23 cellular contexts compared by ENCODE assay signal in genomic region chr14:61244051-61244450, GRCh38. TPM values are rescaled to one million over a fixed set of nuclear protein-coding genes. Genes with fewer than 3 reads are reported as not detected.
A peak's percentile ranks its signal among the peaks of the same experiment; 100 is the strongest.
DNase-seq lines count a peak whose midpoint lies in the region; ATAC-seq and TF ChIP-seq lines count a peak whose summit lies in the region.
"Had no signal": no experiment of that assay in that cellular context is flagged by ENCODE, and none has a peak within 500 bp of the region (broad histone marks: within the 10 kb centered on the region; RNA-seq: fewer than 3 reads in every experiment).

No MANE protein-coding gene starts in this region.

- H3K9ac ChIP-seq in IMR-90 (ENCODE audit: low read depth, low read length) (no peak overlapping the region), endocrine pancreas (ENCODE audit: control insufficient read depth, insufficient read depth, low read length) (no peak overlapping the region)
- H3K9ac ChIP-seq: BLaER1, GM23248 had no signal

- ATAC-seq in IMR-90 (ENCODE audit: low read depth) (no peak), Right ventricle myocardium superior (ENCODE audit: poor library complexity) (no peak)
- ATAC-seq: HCT116, K562 had no signal

- WGBS in IMR-90 (ENCODE audit: extremely low coverage in 2 of 2, insufficient read length in 1 of 2), 2 experiments: 68% methylated on average over 3 of the region's 8 CpGs; no CpG with 5 or more reads in 1 of the 2 experiments

- CTCF ChIA-PET in IMR-90 (lab: Yijun Ruan, JAX): no interaction called here

- peak overlapping the region; percentile 37; the same call in 1 of the 2 replicates for H3K4ac ChIP-seq in IMR-90 (ENCODE audit: low read depth, low read length)

- 0 out of 2 replicates have a peak overlapping the region, but pooled peaks have one; percentile 39 for H3K14ac ChIP-seq in IMR-90 (replicated peaks; ENCODE audit: low read depth, low read length)

- no peak overlapping the region for H3K56ac ChIP-seq in IMR-90 (ENCODE audit: extremely low read depth, insufficient read depth, low read length)

- peak overlapping the region; percentile 50; the same call in 1 of the 3 replicates for H2BK15ac ChIP-seq in IMR-90 (ENCODE audit: low read depth, low read length)

- H2AFZ ChIP-seq in IMR-90 (replicated peaks; ENCODE audit: low read length, poor library complexity): no peak overlapping the region
- H2AFZ ChIP-seq: GM23248 had no signal

- H3K27me3 ChIP-seq in IMR-90 (ENCODE audit: control insufficient read depth, insufficient read depth, low read length) (no peaks in the 10 kb centered on the region), endocrine pancreas (ENCODE audit: control insufficient read depth, insufficient read depth, low read length) (no peaks in the 10 kb centered on the region)
- H3K27me3 ChIP-seq: BLaER1, Peyer's patch had no signal

- intact Hi-C loops in IMR-90 (cut with micrococcal nuclease) (no loop called here), Right ventricle myocardium superior (cut with DNase I) (no loop called here)

- TF ChIP-seq RAD21 in IMR-90 (IDR thresholded peaks at IDR 0.05; ENCODE audit: low read length): no peak

- H2BK5ac ChIP-seq in IMR-90 (ENCODE audit: low read depth, low read length, poor library complexity, severe bottlenecking): no peak overlapping the region

- no TSS peak for BruUV-seq in IMR-90 (replicated peaks; lab: Mats Ljungman, UMichigan)

- H3K9me3 ChIP-seq in IMR-90 (ENCODE audit: control insufficient read depth, insufficient read depth, low read length) (peaks cover 15% of the 10 kb centered on the region), endocrine pancreas (ENCODE audit: control insufficient read depth, low read length) (no peaks in the 10 kb centered on the region)
- H3K9me3 ChIP-seq: Caco-2 had no signal

- POLR2A ChIA-PET in IMR-90 (lab: Charles Lee; ENCODE audit: unreplicated experiment): interaction anchor here (0.6 kb wide), 1 partner anchor 37 kb away, joined by 14 read pairs; no protein-coding TSS in a partner anchor

- H4K8ac ChIP-seq in IMR-90 (ENCODE audit: low read depth in 2 of 2, low read length in 2 of 2): no peak overlapping the region

- TF ChIP-seq POLR2A in IMR-90 (IDR thresholded peaks at IDR 0.05; ENCODE audit: low read depth, low read length): no peak

- H2AK9ac ChIP-seq in IMR-90 (replicated peaks; ENCODE audit: low read depth, low read length, poor library complexity): no peak overlapping the region

- H2BK120ac ChIP-seq in IMR-90 (ENCODE audit: low read depth, low read length): peak overlapping the region; percentile 28; the same call in 1 of the 2 replicates

- H3K18ac ChIP-seq in IMR-90 (ENCODE audit: low read depth, low read length): peak overlapping the region; percentile 29; the same call in 1 of the 2 replicates

- no peaks in the 10 kb centered on the region for H4K20me1 ChIP-seq in IMR-90 (ENCODE audit: insufficient read depth, low read length)
- H4K20me1 ChIP-seq: BLaER1 had no signal

- no peak overlapping the region for H3K23ac ChIP-seq in IMR-90 (ENCODE audit: low read depth, low read length)

- no peak overlapping the region for H2BK20ac ChIP-seq in IMR-90 (ENCODE audit: low read depth, low read length)

- H4K91ac ChIP-seq in IMR-90 (ENCODE audit: insufficient read depth, low read depth, low read length): no peak overlapping the region

- no peak for TF ChIP-seq CTCF in IMR-90 (conservative IDR thresholded peaks at IDR 0.05; ENCODE audit: low read depth, low read length)

- H3K36me3 ChIP-seq in IMR-90 (ENCODE audit: control insufficient read depth, insufficient read depth, low read length) (no peaks in the 10 kb centered on the region), endocrine pancreas (ENCODE audit: control insufficient read depth, insufficient read depth, low read length) (no peaks in the 10 kb centered on the region)
- H3K36me3 ChIP-seq: BLaER1, Peyer's patch had no signal

- no peak overlapping the region for H3K4me2 ChIP-seq in IMR-90 (ENCODE audit: low read depth, low read length)
- H3K4me2 ChIP-seq: BLaER1 had no signal

- H3K79me1 ChIP-seq in IMR-90 (ENCODE audit: low read depth in 1 of 2, low read length in 2 of 2): no peaks in the 10 kb centered on the region; a peak in 1 of 4 replicates

- no peak overlapping the region for H4K5ac ChIP-seq in IMR-90 (ENCODE audit: low read depth, low read length)

- H3K4me1 ChIP-seq in IMR-90 (ENCODE audit: control insufficient read depth, insufficient read depth, low read length) (peaks cover 2% of the 10 kb centered on the region), endocrine pancreas (ENCODE audit: control insufficient read depth, insufficient read depth, low read length) (no peaks in the 10 kb centered on the region)
- H3K4me1 ChIP-seq: BLaER1, Caco-2, Peyer's patch had no signal

- in situ Hi-C loops in IMR-90 (cut with MboI; ENCODE audit: low sequenced_read_pairs): no loop called here

- no peak for DNase-seq in IMR-90
- DNase-seq in NCI-H2171 treated with DMSO at 0.1 percent for 48 hours (lab: John Stamatoyannopoulos, UW): peak; percentile 81
- DNase-seq in NCI-H524 treated with DMSO at 0.1 percent for 48 hours (lab: John Stamatoyannopoulos, UW): no peak
- no peak for DNase-seq in T-helper 2 cell
- DNase-seq in NCI-H226: no peak
- DNase-seq in Right ventricle myocardium superior: no peak
- DNase-seq: Caco-2; CD4-positive, alpha-beta memory T cell; DMS 273 treated with DMSO at 0.1 percent for 48 hours; GM23248; NCI-H1105; NCI-H146; NCI-H2029 treated with DMSO at 0.1 percent for 48 hours; NCI-H446 treated with DMSO at 0.1 percent for 48 hours; NCI-H774; Peyer's patch; T1000 had no signal

- H3K27ac ChIP-seq in IMR-90 (ENCODE audit: insufficient read depth, low read length): no peak overlapping the region
- H3K27ac ChIP-seq: BLaER1, GM23248, Peyer's patch had no signal

- dilution Hi-C loops in IMR-90 (cut with HindIII; ENCODE audit: low sequenced_read_pairs, unreplicated experiment): no loop called here

- H3K9me1 ChIP-seq in IMR-90 (ENCODE audit: insufficient read depth, low read length): peaks cover 8% of the 10 kb centered on the region; the same call in 1 of the 2 replicates

- H3K4me3 ChIP-seq in IMR-90 (ENCODE audit: insufficient read depth, low read depth, low read length) (no peak overlapping the region), endocrine pancreas (ENCODE audit: control insufficient read depth, insufficient read depth, low read length) (peak overlapping the region; percentile 25)
- H3K4me3 ChIP-seq: BLaER1, GM23248, K562, Peyer's patch had no signal

- H2AK5ac ChIP-seq in IMR-90 (ENCODE audit: low read depth, low read length): no peak overlapping the region; the same call in 1 of the 2 replicates

TF ChIP-seq in IMR-90, 13 proteins besides CTCF, POLR2A, EP300 and RAD21:
- TF ChIP-seq CEBPB (IDR thresholded peaks at IDR 0.05; ENCODE audit: low read depth, low read length) (no peak), NFE2L2 (IDR thresholded peaks at IDR 0.05; ENCODE audit: low read depth, low read length) (no peak), ELK1 (IDR thresholded peaks at IDR 0.05; ENCODE audit: borderline replicate concordance, low read depth, low read length) (no peak), MAZ (IDR thresholded peaks at IDR 0.05; ENCODE audit: borderline replicate concordance, low read depth, low read length) (no peak), CHD1 (IDR thresholded peaks at IDR 0.05; ENCODE audit: low read depth, low read length) (no peak), FOS (IDR thresholded peaks at IDR 0.05; ENCODE audit: low read depth, low read length) (no peak), RCOR1 (IDR thresholded peaks at IDR 0.05; ENCODE audit: insufficient replicate concordance, low read length) (no peak), USF2 (IDR thresholded peaks at IDR 0.05; ENCODE audit: low read depth, low read length) (no peak), SMC3 (IDR thresholded peaks at IDR 0.05; ENCODE audit: low read depth, low read length) (no peak), BHLHE40 (IDR thresholded peaks at IDR 0.05; ENCODE audit: low read depth, low read length) (no peak), MAFK (IDR thresholded peaks at IDR 0.05; ENCODE audit: low read depth, low read length) (no peak)

RNA-seq across cellular contexts. Expression of gene TMEM30B, which starts 37.1 kb away (rescaled TPM):
- under 0.01 TPM in 1 of 2 replicates, not detected in the other for total RNA-seq in IMR-90 (2012; rRNA removed)
- 0.03 and 0.13 TPM in 2 replicates for polyA plus RNA-seq in IMR-90 (2012; rRNA removed)
- 0.04 and 0.21 TPM in 2 replicates for polyA plus RNA-seq in IMR-90 (2012; cell fraction: cytosol; rRNA removed)
- polyA plus RNA-seq in IMR-90 (2012; cell fraction: nucleus; rRNA removed; ENCODE audit: low replicate concordance): 0.15 TPM in 1 of 2 replicates, not detected in the other
- total RNA-seq in Right ventricle myocardium superior: 0.27 TPM
- total RNA-seq: OCI-LY7, SK-MEL-5 had no signal
- polyA plus RNA-seq: K562 had no signal
